ENCODE assay signal across 6 cellular contexts in the genomic region with DNA sequence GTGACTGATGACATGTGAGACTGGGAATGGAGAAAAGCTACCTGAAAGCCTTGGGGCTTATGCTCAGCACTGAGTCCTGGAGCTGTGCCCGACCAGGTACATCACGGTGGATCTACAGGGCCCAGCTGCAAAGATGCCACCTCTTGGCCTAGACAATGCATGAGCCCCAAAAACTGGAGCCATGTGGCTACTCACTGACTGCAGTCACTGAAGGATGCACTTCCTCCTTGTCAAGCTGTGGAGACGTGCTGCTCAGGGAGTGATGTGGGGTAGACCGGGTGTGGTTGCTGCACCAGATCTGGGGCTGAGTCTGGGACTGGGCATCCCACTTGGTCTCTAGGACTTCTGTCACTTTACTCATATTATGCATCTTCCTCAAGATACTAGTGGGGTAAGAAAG. TPM values are rescaled to one million over a fixed set of nuclear protein-coding genes. Genes with fewer than 3 reads are reported as not detected.
"Had no signal": no experiment of that assay in that cellular context is flagged by ENCODE, and none has a peak within 500 bp of the region (broad histone marks: within the 10 kb centered on the region; RNA-seq: fewer than 3 reads in every experiment).

No MANE protein-coding gene starts in this region.

RNA-seq across cellular contexts. Expression of gene FCGR1A, which starts 55.8 kb away (rescaled TPM):
- total RNA-seq: LHCN-M2, MCF 10A, PC-9, RPMI7951, SJSA1 had no signal
- polyA plus RNA-seq: SK-N-SH had no signal
